ENCODE assay signal across 1 cellular context in genomic region chr6:38269773-38270172, GRCh38.
TF ChIP-seq lines count a peak whose summit lies in the region.

No MANE protein-coding gene starts in this region.

TF ChIP-seq in SK-N-SH treated with all-trans-retinoic acid at 6 μM for 48 hours, 23 proteins besides CTCF, POLR2A, EP300 and RAD21 (continued from another document):
- TF ChIP-seq, protein P1, sequence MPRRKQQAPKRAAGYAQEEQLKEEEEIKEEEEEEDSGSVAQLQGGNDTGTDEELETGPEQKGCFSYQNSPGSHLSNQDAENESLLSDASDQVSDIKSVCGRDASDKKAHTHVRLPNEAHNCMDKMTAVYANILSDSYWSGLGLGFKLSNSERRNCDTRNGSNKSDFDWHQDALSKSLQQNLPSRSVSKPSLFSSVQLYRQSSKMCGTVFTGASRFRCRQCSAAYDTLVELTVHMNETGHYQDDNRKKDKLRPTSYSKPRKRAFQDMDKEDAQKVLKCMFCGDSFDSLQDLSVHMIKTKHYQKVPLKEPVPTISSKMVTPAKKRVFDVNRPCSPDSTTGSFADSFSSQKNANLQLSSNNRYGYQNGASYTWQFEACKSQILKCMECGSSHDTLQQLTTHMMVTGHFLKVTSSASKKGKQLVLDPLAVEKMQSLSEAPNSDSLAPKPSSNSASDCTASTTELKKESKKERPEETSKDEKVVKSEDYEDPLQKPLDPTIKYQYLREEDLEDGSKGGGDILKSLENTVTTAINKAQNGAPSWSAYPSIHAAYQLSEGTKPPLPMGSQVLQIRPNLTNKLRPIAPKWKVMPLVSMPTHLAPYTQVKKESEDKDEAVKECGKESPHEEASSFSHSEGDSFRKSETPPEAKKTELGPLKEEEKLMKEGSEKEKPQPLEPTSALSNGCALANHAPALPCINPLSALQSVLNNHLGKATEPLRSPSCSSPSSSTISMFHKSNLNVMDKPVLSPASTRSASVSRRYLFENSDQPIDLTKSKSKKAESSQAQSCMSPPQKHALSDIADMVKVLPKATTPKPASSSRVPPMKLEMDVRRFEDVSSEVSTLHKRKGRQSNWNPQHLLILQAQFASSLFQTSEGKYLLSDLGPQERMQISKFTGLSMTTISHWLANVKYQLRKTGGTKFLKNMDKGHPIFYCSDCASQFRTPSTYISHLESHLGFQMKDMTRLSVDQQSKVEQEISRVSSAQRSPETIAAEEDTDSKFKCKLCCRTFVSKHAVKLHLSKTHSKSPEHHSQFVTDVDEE (CRISPR knock-in tag; IDR thresholded peaks at IDR 0.05) = no peak
- no peak for TF ChIP-seq ESRRG (CRISPR knock-in tag; IDR thresholded peaks at IDR 0.05)
- TF ChIP-seq CREB5 (CRISPR knock-in tag; IDR thresholded peaks at IDR 0.05; ENCODE audit: low read depth) = no peak
- no peak for TF ChIP-seq ZNF565 (CRISPR knock-in tag; conservative IDR thresholded peaks at IDR 0.05; ENCODE audit: low read depth)
- TF ChIP-seq CSRNP3 (CRISPR knock-in tag; IDR thresholded peaks at IDR 0.05) = no peak
- no peak for TF ChIP-seq TCF4 (CRISPR knock-in tag; IDR thresholded peaks at IDR 0.05; ENCODE audit: borderline replicate concordance)
- TF ChIP-seq RARB (CRISPR knock-in tag; IDR thresholded peaks at IDR 0.05) = no peak
- no peak for TF ChIP-seq SNAI2 (CRISPR knock-in tag; IDR thresholded peaks at IDR 0.05)
- TF ChIP-seq TOX (CRISPR knock-in tag; IDR thresholded peaks at IDR 0.05; ENCODE audit: borderline replicate concordance) = no peak
- no peak for TF ChIP-seq GLIS3 (CRISPR knock-in tag; IDR thresholded peaks at IDR 0.05)
- no peak for TF ChIP-seq ISL1 (CRISPR knock-in tag; IDR thresholded peaks at IDR 0.05)
- TF ChIP-seq ZNF70 (CRISPR knock-in tag; IDR thresholded peaks at IDR 0.05) = no peak
